In the genomic region with DNA sequence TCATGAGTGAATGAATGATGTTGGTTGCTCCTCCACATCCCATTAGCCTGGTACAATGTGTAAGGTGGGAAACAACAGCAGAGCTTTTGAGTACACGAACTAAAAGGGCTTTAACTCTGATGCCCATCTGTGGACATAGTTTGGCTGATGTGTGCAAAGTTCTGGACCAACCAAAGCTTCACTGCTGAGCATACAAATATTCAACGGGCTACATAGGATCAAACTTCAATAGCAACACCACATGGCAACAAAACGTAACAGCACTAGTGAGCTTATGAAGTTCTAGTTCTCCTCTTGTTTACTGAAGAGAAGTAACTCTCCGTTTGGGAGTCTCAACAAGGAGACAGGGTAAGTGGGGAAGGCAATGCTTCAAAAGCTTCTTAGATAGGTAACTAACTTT, we compare ENCODE assay signal across 25 cellular contexts. TPM values are rescaled to one million over a fixed set of nuclear protein-coding genes. Genes with fewer than 3 reads are reported as not detected.
DNase-seq lines count a peak whose midpoint lies in the region; ATAC-seq, FAIRE-seq and TF ChIP-seq lines count a peak whose summit lies in the region.
"Had no signal": no experiment of that assay in that cellular context is flagged by ENCODE, and none has a peak within 500 bp of the region (broad histone marks: within the 10 kb centered on the region; RNA-seq: fewer than 3 reads in every experiment).

No MANE protein-coding gene starts in this region.

- intact Hi-C loops in body of pancreas (cut with DNase I) = no loop called here

- no peak for TF ChIP-seq POLR2A in A549 (IDR thresholded peaks at IDR 0.05; ENCODE audit: low read length)
- TF ChIP-seq POLR2A in body of pancreas (IDR thresholded peaks at IDR 0.05) = no peak

- DNase-seq in A549 (ENCODE audit: low read depth in 1 of 2, low spot score in 1 of 2) (peak in 1 of 2 experiments; percentile 43), GM10248 (ENCODE audit: extremely low spot score) (no peak), NAMALWA (ENCODE audit: low spot score) (peak; percentile 21), body of pancreas (no peak), SHP77 treated with DMSO at 0.1 percent for 48 hours (lab: John Stamatoyannopoulos, UW) (no peak), NCI-H1417 treated with DMSO at 0.1 percent for 48 hours (lab: John Stamatoyannopoulos, UW) (no peak), NCI-H2227 treated with DMSO at 0.1 percent for 48 hours (lab: John Stamatoyannopoulos, UW) (no peak), AG08396 (ENCODE audit: low spot score) (no peak)
- DNase-seq: activated CD8-positive, alpha-beta T cell treated with anti-CD3 and anti-CD28 coated beads, Interleukin-2, amount 10 ng/mL, durations not matched to agents 7 days and 5 days; amygdala; GOT3; hippocampal formation; Karpas-422; NCI-H1048; NCI-H1694 treated with DMSO at 0.1 percent for 48 hours; ovary; SK-N-SH; T-helper 2 cell; transverse colon had no signal

- TF ChIP-seq RAD21 in A549 (conservative IDR thresholded peaks at IDR 0.05 in 1 of 2, IDR thresholded peaks at IDR 0.05 in 1 of 2) = peak in 1 of 2 experiments; percentile 15; a peak in 1 of 5 replicates

- no peak overlapping the region for H3K27ac ChIP-seq in A549
- H3K27ac ChIP-seq in body of pancreas = no peak overlapping the region
- H3K27ac ChIP-seq: BLaER1, ovary, RWPE1, transverse colon had no signal

- H3K4me3 ChIP-seq in A549 (no peak overlapping the region), body of pancreas (no peak overlapping the region)
- H3K4me3 ChIP-seq: BLaER1, ovary, transverse colon had no signal

- H3K4me1 ChIP-seq in A549 (0 out of 3 replicates have a peak, but pooled peaks cover 3% of the 10 kb centered on the region), body of pancreas (peaks cover 7% of the 10 kb centered on the region)
- H3K4me1 ChIP-seq: BLaER1 had no signal

- ATAC-seq in A549 (peak; percentile 47 to 81; a peak in 5 of 6 replicates), body of pancreas (peak; percentile 48)
- ATAC-seq: activated CD8-positive, alpha-beta T cell treated with anti-CD3 and anti-CD28 coated beads, Interleukin-2, amount 10 ng/mL, durations not matched to agents 7 days and 5 days; activated T-helper 17 cell treated with anti-CD3 and anti-CD28 coated beads, Interleukin-2, amount 50 U/mL, for 72 hours; stimulated activated effector memory CD8-positive, alpha-beta T cell treated with anti-CD3 and anti-CD28 coated beads, Interleukin-12 subunit alpha, Interleukin-12 subunit beta, amount 100 ng/mL, for 72 hours had no signal

- TF ChIP-seq EP300 in A549 (IDR thresholded peaks at IDR 0.05) = no peak

- H3K36me3 ChIP-seq in body of pancreas (replicated peaks in 1 of 2; ENCODE audit: insufficient read depth in 1 of 2, low read depth in 2 of 2) = no peaks in the 10 kb centered on the region
- H3K36me3 ChIP-seq: ovary, transverse colon had no signal

- POLR2A ChIA-PET in A549 (lab: Yijun Ruan, JAX) (no interaction called here), GM10248 (lab: Yijun Ruan, JAX) (interaction anchor here (0.6 to 0.9 kb wide), 2 partner anchors 21 to 552 kb away, joined by 3 read pairs; a partner anchor contains a TSS)

- H3K4me2 ChIP-seq in A549 = no peak overlapping the region
- H3K4me2 ChIP-seq: BLaER1, SK-N-SH had no signal

- CTCF ChIA-PET in A549 (lab: Yijun Ruan, JAX) = interaction anchor here (0.6 to 2.1 kb wide), 2 partner anchors 118 to 1036 kb away, joined by 3 to 8 read pairs; no protein-coding TSS in a partner anchor
- CTCF ChIA-PET in GM10248 (lab: Yijun Ruan, JAX) = interaction anchor here (1.1 to 2.9 kb wide), 12 partner anchors 10 to 480 kb away, joined by 3 to 11 read pairs (median 4); a partner anchor contains a TSS

- TF ChIP-seq CTCF in A549 (IDR thresholded peaks at IDR 0.05) (no peak), GM10248 (IDR thresholded peaks at IDR 0.05; ENCODE audit: control extremely low read depth, extremely low read depth, low read depth, missing control alignments) (peak; percentile 19), body of pancreas (IDR thresholded peaks at IDR 0.05) (no peak)

- H3K9me3 ChIP-seq in A549 (0 out of 3 replicates have a peak, but pooled peaks cover 3% of the 10 kb centered on the region), body of pancreas (no peaks in the 10 kb centered on the region)
- H3K9me3 ChIP-seq: ovary, SK-N-SH, transverse colon had no signal

- no peaks in the 10 kb centered on the region for H3K27me3 ChIP-seq in body of pancreas
- H3K27me3 ChIP-seq: BLaER1, ovary, transverse colon had no signal

- no peak for FAIRE-seq in A549 (lab: Jason Lieb, UNC)
- FAIRE-seq: endothelial cell of umbilical vein, GM19239 had no signal

- WGBS in A549 (ENCODE audit: missing lambda C conversion rate) = 33% methylated on average over 4 of the region's 4 CpGs
- 27 to 52% methylated on average over 4 of the region's 4 CpGs for WGBS in body of pancreas, 2 donors

TF ChIP-seq in A549, 52 proteins besides CTCF, POLR2A, EP300 and RAD21:
- TF ChIP-seq GATA3 (IDR thresholded peaks at IDR 0.05; ENCODE audit: borderline replicate concordance) (no peak), HOXB13 (CRISPR knock-in tag; IDR thresholded peaks at IDR 0.05; ENCODE audit: low read depth) (no peak), SREBF2 (IDR thresholded peaks at IDR 0.05) (no peak), NFE2L2 (conservative IDR thresholded peaks at IDR 0.05; ENCODE audit: low read length) (no peak)
- TF ChIP-seq, protein P1, sequence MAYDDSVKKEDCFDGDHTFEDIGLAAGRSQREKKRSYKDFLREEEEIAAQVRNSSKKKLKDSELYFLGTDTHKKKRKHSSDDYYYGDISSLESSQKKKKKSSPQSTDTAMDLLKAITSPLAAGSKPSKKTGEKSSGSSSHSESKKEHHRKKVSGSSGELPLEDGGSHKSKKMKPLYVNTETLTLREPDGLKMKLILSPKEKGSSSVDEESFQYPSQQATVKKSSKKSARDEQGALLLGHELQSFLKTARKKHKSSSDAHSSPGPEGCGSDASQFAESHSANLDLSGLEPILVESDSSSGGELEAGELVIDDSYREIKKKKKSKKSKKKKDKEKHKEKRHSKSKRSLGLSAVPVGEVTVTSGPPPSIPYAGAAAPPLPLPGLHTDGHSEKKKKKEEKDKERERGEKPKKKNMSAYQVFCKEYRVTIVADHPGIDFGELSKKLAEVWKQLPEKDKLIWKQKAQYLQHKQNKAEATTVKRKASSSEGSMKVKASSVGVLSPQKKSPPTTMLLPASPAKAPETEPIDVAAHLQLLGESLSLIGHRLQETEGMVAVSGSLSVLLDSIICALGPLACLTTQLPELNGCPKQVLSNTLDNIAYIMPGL (CRISPR knock-in tag; IDR thresholded peaks at IDR 0.05; ENCODE audit: borderline replicate concordance) = no peak

RNA-seq across cellular contexts. Expression of a gene that starts 20.4 kb away (rescaled TPM):
- polyA plus RNA-seq in A549 (2011; rRNA removed) (25.7 and 34.5 TPM in 2 replicates), A549 (2017; fragmentation: RNase III; extraction: RNeasy Plus Mini Kit Qiagen cat#74134 plus additional on column Dnase treatment) (13.3 to 14.5 TPM (median 13.8 TPM) in 3 replicates)
- polyA plus RNA-seq in A549 (2012; cell fraction: cytosol; rRNA removed) = 3.0 and 4.0 TPM in 2 replicates
- 4.0 and 4.7 TPM in 2 replicates for polyA plus RNA-seq in A549 (2012; cell fraction: nucleus; rRNA removed)
- polyA minus RNA-seq in A549 (2011; rRNA and poly(A)+ RNA removed) = 32.2 and 33.3 TPM in 2 replicates
- total RNA-seq in body of pancreas = 10 to 100 TPM; 25.7 to 34.0 TPM

RNA-seq across cellular contexts. Expression of a gene that starts 56.4 kb away (rescaled TPM):
- 0.53 and 0.78 TPM in 2 replicates for polyA plus RNA-seq in A549 (2011; rRNA removed)
- polyA plus RNA-seq in A549 (2012; cell fraction: cytosol; rRNA removed) = 0.11 and 0.13 TPM in 2 replicates
- 0.23 and 0.53 TPM in 2 replicates for polyA plus RNA-seq in A549 (2012; cell fraction: nucleus; rRNA removed)
- 0.25 to 0.29 TPM (median 0.26 TPM) in 3 replicates for polyA plus RNA-seq in A549 (2017; fragmentation: RNase III; extraction: RNeasy Plus Mini Kit Qiagen cat#74134 plus additional on column Dnase treatment)
- polyA minus RNA-seq in A549 (2011; rRNA and poly(A)+ RNA removed) = 0.78 and 1.3 TPM in 2 replicates
- total RNA-seq in body of pancreas = 1 to 10 TPM in 1 of 2 donors, under 1 TPM in 1; 0.33 to 1.3 TPM
